8 cellular contexts compared by ENCODE assay signal in the genomic region with DNA sequence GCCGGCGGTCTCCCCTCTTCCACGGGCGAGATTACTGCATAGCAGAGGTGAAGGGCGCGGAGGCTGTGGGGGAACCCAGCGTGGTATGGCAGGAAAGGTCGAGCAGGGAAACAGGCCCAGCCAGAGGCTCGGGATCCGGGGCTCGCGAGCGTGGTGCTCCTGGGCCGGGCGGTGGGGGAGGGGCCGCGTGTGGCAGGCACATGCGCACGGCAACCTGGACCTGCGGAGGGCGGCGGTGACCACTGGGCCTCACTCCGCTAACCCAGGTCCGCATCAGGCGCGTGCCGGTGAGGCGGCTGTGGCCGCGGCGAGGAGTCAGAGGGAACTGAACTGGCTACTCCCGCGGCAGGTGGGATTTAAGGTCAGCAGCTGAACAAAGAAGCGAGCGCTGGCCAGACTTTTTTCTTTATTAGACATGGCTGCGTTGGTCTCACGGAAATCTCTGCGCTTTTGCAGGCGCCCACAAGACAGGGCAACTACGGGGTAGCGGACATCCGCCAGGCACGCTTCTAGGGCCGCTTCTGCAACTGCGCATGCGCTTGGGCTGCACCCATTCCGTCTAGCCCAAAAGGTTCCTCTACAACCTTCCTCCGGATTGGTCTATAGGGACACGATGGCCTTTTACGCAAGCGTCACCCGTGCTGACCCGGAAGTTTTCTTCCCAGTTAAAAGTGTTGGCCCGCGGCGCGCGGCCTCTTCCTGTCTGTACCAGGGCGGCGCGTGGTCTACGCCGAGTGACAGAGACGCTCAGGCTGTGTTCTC. TPM values are rescaled to one million over a fixed set of nuclear protein-coding genes. Genes with fewer than 3 reads are reported as not detected.
DNase-seq lines count a peak whose midpoint lies in the region; ATAC-seq lines count a peak whose summit lies in the region.

A gene (plus strand): TSS at position 694 of the 762 bp plus-strand sequence. CDS start 869 bp downstream, outside the sequence.

- no peaks in the 10 kb centered on the region for H3K27me3 ChIP-seq in BLaER1 treated with 17β-estradiol and CSF1 and Interleukin-3, amounts not matched to agents 10 nM and 100 nM

- H4K20me1 ChIP-seq in BLaER1 treated with 17β-estradiol and CSF1 and Interleukin-3, amounts not matched to agents 10 nM and 100 nM, result peaks cover 32 to 46% (median 44%) of the 10 kb centered on the region in 11 experiments; a peak in 21 of 22 replicates

- peak within 1 kb of the TSS; percentile 89 to 98 (median 95) for H3K9ac ChIP-seq in BLaER1 treated with 17β-estradiol and CSF1 and Interleukin-3, amounts not matched to agents 10 nM and 100 nM

- peak within 1 kb of the TSS; percentile 80 to 96 (median 90) for H3K4me3 ChIP-seq in BLaER1 treated with 17β-estradiol and CSF1 and Interleukin-3, amounts not matched to agents 10 nM and 100 nM

- H3K4me1 Mint-ChIP-seq in dendritic cell treated with granulocyte-macrophage colony-stimulating factor and Interleukin-4, amounts not matched to agents 40 ng/mL and 50 ng/mL, for 4 days (ENCODE audit: low read depth), result peaks cover 43% of the 10 kb centered on the region

- H3K4me3 Mint-ChIP-seq in dendritic cell treated with granulocyte-macrophage colony-stimulating factor and Interleukin-4, amounts not matched to agents 40 ng/mL and 50 ng/mL, for 4 days, result peak within 1 kb of the TSS; percentile 96

- H3K9me3 ChIP-seq in BLaER1 treated with 17β-estradiol and CSF1 and Interleukin-3, amounts not matched to agents 10 nM and 100 nM (replicated peaks in 1 of 11), result no peaks in the 10 kb centered on the region

- peak within 1 kb of the TSS; percentile 96 for H3K27ac Mint-ChIP-seq in dendritic cell treated with granulocyte-macrophage colony-stimulating factor and Interleukin-4, amounts not matched to agents 40 ng/mL and 50 ng/mL, for 4 days

- H3K4me1 ChIP-seq in BLaER1 treated with 17β-estradiol and CSF1 and Interleukin-3, amounts not matched to agents 10 nM and 100 nM, result peaks cover 65 to 88% (median 81%) of the 10 kb centered on the region in 10 experiments

- no peaks in the 10 kb centered on the region for H3K27me3 Mint-ChIP-seq in dendritic cell treated with granulocyte-macrophage colony-stimulating factor and Interleukin-4, amounts not matched to agents 40 ng/mL and 50 ng/mL, for 4 days

- peak within 1 kb of the TSS; percentile 93 to 99 (median 96) for H3K27ac ChIP-seq in BLaER1 treated with 17β-estradiol and CSF1 and Interleukin-3, amounts not matched to agents 10 nM and 100 nM

- peak; percentile 79 for ATAC-seq in GM19351 (IDR thresholded peaks at IDR 0.05; ENCODE audit: unreplicated experiment)
- peak; percentile 82 for ATAC-seq in HG03521 (IDR thresholded peaks at IDR 0.05; ENCODE audit: unreplicated experiment)
- peak; percentile 90 for ATAC-seq in left lobe of liver

- peak; percentile 100 for DNase-seq in NCI-H748 (lab: John Stamatoyannopoulos, UW; ENCODE audit: unreplicated experiment)
- DNase-seq in activated CD4-positive, alpha-beta T cell treated with anti-CD3 and anti-CD28 coated beads, Interleukin-2, amount 50 U/mL, for 1 hour, result peak; percentile 93
- peak; percentile 96 for DNase-seq in left lobe of liver (ENCODE audit: low spot score)
- peak; percentile 94 for DNase-seq in stimulated activated CD4-positive, alpha-beta T cell treated with anti-CD3 and anti-CD28 coated beads, Interleukin-2, amount 100 ng/mL, for 4 hours (ENCODE audit: low read depth)

- peaks cover 52% of the 10 kb centered on the region for H3K36me3 Mint-ChIP-seq in dendritic cell treated with granulocyte-macrophage colony-stimulating factor and Interleukin-4, amounts not matched to agents 40 ng/mL and 50 ng/mL, for 4 days (ENCODE audit: low read depth)

- H3K36me3 ChIP-seq in BLaER1 treated with 17β-estradiol and CSF1 and Interleukin-3, amounts not matched to agents 10 nM and 100 nM, result peaks cover 37 to 42% (median 40%) of the 10 kb centered on the region in 11 experiments

- intact Hi-C loops in dendritic cell treated with granulocyte-macrophage colony-stimulating factor and Interleukin-4, amounts not matched to agents 40 ng/mL and 50 ng/mL, for 4 days (cut with micrococcal nuclease), result loop anchor here (1.0 kb wide), 1 partner anchor 81 kb away; a partner anchor contains a TSS

- H3K9me3 Mint-ChIP-seq in dendritic cell treated with granulocyte-macrophage colony-stimulating factor and Interleukin-4, amounts not matched to agents 40 ng/mL and 50 ng/mL, for 4 days, result no peaks in the 10 kb centered on the region

- peak within 1 kb of the TSS; percentile 95 to 99 (median 98) for H3K4me2 ChIP-seq in BLaER1 treated with 17β-estradiol and CSF1 and Interleukin-3, amounts not matched to agents 10 nM and 100 nM

RNA-seq across cellular contexts. Expression of the gene that starts here (rescaled TPM):
- 311 TPM for total RNA-seq in left lobe of liver

Comparison
In these comparisons a context has a peak if more than half of its experiments do, and no peak if none do; other contexts are left out.
1. Peak in every context shown above with its lines: DNase-seq, ATAC-seq, H3K4me3 ChIP-seq and H3K27ac ChIP-seq.